15 cellular contexts compared by ENCODE assay signal in the genomic region with DNA sequence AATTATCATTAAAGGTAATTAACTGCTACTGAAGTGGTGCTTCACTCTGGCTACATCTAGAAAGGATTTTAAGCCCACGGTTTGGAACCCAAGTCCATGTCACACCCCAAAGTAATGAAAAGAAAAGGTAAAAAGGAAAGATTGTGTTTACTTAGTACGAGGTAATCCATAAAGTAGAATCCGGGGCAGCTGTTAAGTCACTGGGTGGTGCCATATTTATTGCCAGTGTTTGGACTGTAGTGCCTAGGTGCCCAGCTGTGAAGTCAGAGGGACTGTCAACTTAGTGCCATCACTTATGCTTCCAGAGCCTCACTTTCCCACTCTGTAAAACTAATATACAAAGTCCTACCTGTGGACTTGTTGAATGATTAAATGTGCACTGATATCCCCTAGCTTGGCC. TPM values are rescaled to one million over a fixed set of nuclear protein-coding genes. Genes with fewer than 3 reads are reported as not detected.
"Had no signal": no experiment of that assay in that cellular context is flagged by ENCODE, and none has a peak within 500 bp of the region (broad histone marks: within the 10 kb centered on the region; RNA-seq: fewer than 3 reads in every experiment).

No MANE protein-coding gene starts in this region.

- ATAC-seq: heart left ventricle, pancreas, WTC11 had no signal

- H3K4me3 Mint-ChIP-seq: activated CD4-positive, alpha-beta T cell treated with anti-CD3 and anti-CD28 coated beads, Interleukin-2, amount 10 ng/mL, durations not matched to agents 24 days and 14 days; activated naive CD4-positive, alpha-beta T cell treated with anti-CD3 and anti-CD28 coated beads, Interleukin-2, amount 10 ng/mL, durations not matched to agents 7 days and 5 days; neural progenitor cell; WTC11 had no signal

- H3K36me3 ChIP-seq: colonic mucosa, heart left ventricle, neural progenitor cell, pancreas, stomach, vagina had no signal

- H3K27me3 ChIP-seq: colonic mucosa, heart left ventricle, neural progenitor cell, pancreas, stomach, vagina had no signal

- H3K36me3 Mint-ChIP-seq: activated naive CD4-positive, alpha-beta T cell treated with anti-CD3 and anti-CD28 coated beads, Interleukin-2, amount 10 ng/mL, durations not matched to agents 7 days and 5 days; neural progenitor cell; WTC11 had no signal

- H3K9me3 ChIP-seq: colonic mucosa, pancreas, stomach, vagina had no signal

- H3K4me1 ChIP-seq: colonic mucosa, heart left ventricle, neural progenitor cell, pancreas, stomach, vagina had no signal

- H3K4me3 ChIP-seq: colonic mucosa, heart left ventricle, neural progenitor cell, pancreas, stomach, vagina had no signal

- H3K4me1 Mint-ChIP-seq: neural progenitor cell, WTC11 had no signal

- H3K27ac Mint-ChIP-seq: activated CD4-positive, alpha-beta T cell treated with anti-CD3 and anti-CD28 coated beads, Interleukin-2, amount 10 ng/mL, durations not matched to agents 24 days and 14 days; activated naive CD4-positive, alpha-beta T cell treated with anti-CD3 and anti-CD28 coated beads, Interleukin-2, amount 10 ng/mL, durations not matched to agents 7 days and 5 days; neural progenitor cell; WTC11 had no signal

- H3K27ac ChIP-seq: colonic mucosa, heart left ventricle, neural progenitor cell, pancreas, stomach, vagina had no signal

- DNase-seq: activated CD4-positive, alpha-beta T cell treated with anti-CD3 and anti-CD28 coated beads, Interleukin-2, amount 10 ng/mL, durations not matched to agents 24 days and 14 days; activated naive CD4-positive, alpha-beta T cell treated with anti-CD3 and anti-CD28 coated beads, Interleukin-2, amount 10 ng/mL, durations not matched to agents 7 days and 5 days; colonic mucosa; foreskin melanocyte; heart left ventricle; pancreas; stimulated activated CD4-positive, alpha-beta T cell treated with anti-CD3 and anti-CD28 coated beads, Interleukin-15, amount 100 ng/mL, for 24 hours; stimulated activated CD4-positive, alpha-beta T cell treated with anti-CD3 and anti-CD28 coated beads, Interleukin-4, amount 100 ng/mL, for 4 hours; stomach had no signal

RNA-seq across cellular contexts. Expression of a gene that starts 52.2 kb away (rescaled TPM):
- total RNA-seq: activated CD4-positive, alpha-beta T cell treated with anti-CD3 and anti-CD28 coated beads, Interleukin-2, amount 10 ng/mL, durations not matched to agents 24 days and 14 days; cardiac septum; endothelial cell of umbilical vein; lung microvascular endothelial cell had no signal
- polyA plus RNA-seq: endothelial cell of umbilical vein had no signal
